In genomic region chr18:74734013-74734444, GRCh38 we compare ENCODE assay signal across 1 cellular context.
TF ChIP-seq lines count a peak whose summit lies in the region.

No MANE protein-coding gene starts in this region.

TF ChIP-seq in HepG2, 621 proteins besides CTCF, POLR2A, EP300 and RAD21 (continued from another document and continues in another):
- TF ChIP-seq AFF4 (CRISPR knock-in tag; IDR thresholded peaks at IDR 0.05) (no peak), U2AF1 (optimal IDR thresholded peaks at IDR 0.05; ENCODE audit: low read depth, low read length) (no peak), HNRNPUL1 (IDR thresholded peaks at IDR 0.05; ENCODE audit: low read depth, low read length) (no peak), ZNF317 (CRISPR knock-in tag; IDR thresholded peaks at IDR 0.05) (0 out of 2 replicates have a peak, but pooled peaks have one; percentile 22), FOXP1 (IDR thresholded peaks at IDR 0.05) (no peak), FOXP1 (CRISPR knock-in tag; IDR thresholded peaks at IDR 0.05) (peak; percentile 67; the same call in 1 of the 2 replicates), ZNF816 (CRISPR knock-in tag; IDR thresholded peaks at IDR 0.05; ENCODE audit: borderline replicate concordance) (peak; percentile 7; the same call in 1 of the 2 replicates), ZBTB38 (CRISPR knock-in tag; IDR thresholded peaks at IDR 0.05) (no peak), ZSCAN20 (CRISPR knock-in tag; IDR thresholded peaks at IDR 0.05; ENCODE audit: borderline replicate concordance) (no peak), RELA (CRISPR knock-in tag; IDR thresholded peaks at IDR 0.05) (no peak), ZNF496 (CRISPR knock-in tag; IDR thresholded peaks at IDR 0.05; ENCODE audit: insufficient replicate concordance) (no peak), ZNF800 (CRISPR knock-in tag; IDR thresholded peaks at IDR 0.05) (no peak), FLYWCH1 (CRISPR knock-in tag; IDR thresholded peaks at IDR 0.05) (no peak), ZFP82 (CRISPR knock-in tag; IDR thresholded peaks at IDR 0.05; ENCODE audit: borderline replicate concordance) (no peak), CC2D1A (CRISPR knock-in tag; IDR thresholded peaks at IDR 0.05) (no peak), KLF9 (CRISPR knock-in tag; IDR thresholded peaks at IDR 0.05; ENCODE audit: low read depth) (no peak), ETV5 (CRISPR knock-in tag; IDR thresholded peaks at IDR 0.05; ENCODE audit: borderline replicate concordance) (peak; percentile 40; the same call in 1 of the 2 replicates), KIAA2018 (CRISPR knock-in tag; IDR thresholded peaks at IDR 0.05; ENCODE audit: borderline replicate concordance) (no peak), ZBTB34 (CRISPR knock-in tag; IDR thresholded peaks at IDR 0.05) (no peak), ZNF83 (CRISPR knock-in tag; IDR thresholded peaks at IDR 0.05; ENCODE audit: borderline replicate concordance) (no peak), ZBTB26 (CRISPR knock-in tag; IDR thresholded peaks at IDR 0.05; ENCODE audit: borderline replicate concordance) (no peak; the same call in 1 of the 2 replicates), ZNF562 (CRISPR knock-in tag; IDR thresholded peaks at IDR 0.05; ENCODE audit: borderline replicate concordance) (no peak), CHD2 (IDR thresholded peaks at IDR 0.05; ENCODE audit: low read depth, low read length) (no peak), EHMT2 (IDR thresholded peaks at IDR 0.05; ENCODE audit: borderline replicate concordance, low read depth, low read length) (peak; percentile 52; the same call in 1 of the 2 replicates), ZNF281 (CRISPR knock-in tag; IDR thresholded peaks at IDR 0.05; ENCODE audit: borderline replicate concordance) (peak; percentile 23; the same call in 1 of the 2 replicates), ZMYM2 (CRISPR knock-in tag; IDR thresholded peaks at IDR 0.05) (no peak), ZBTB4 (CRISPR knock-in tag; IDR thresholded peaks at IDR 0.05; ENCODE audit: borderline replicate concordance) (no peak), THAP11 (CRISPR knock-in tag; IDR thresholded peaks at IDR 0.05) (no peak), ZNF30 (CRISPR knock-in tag; IDR thresholded peaks at IDR 0.05) (no peak), ZNF709 (CRISPR knock-in tag; IDR thresholded peaks at IDR 0.05) (no peak), ZNF607 (CRISPR knock-in tag; IDR thresholded peaks at IDR 0.05; ENCODE audit: borderline replicate concordance) (no peak), DPF2 (CRISPR knock-in tag; IDR thresholded peaks at IDR 0.05; ENCODE audit: borderline replicate concordance, low read depth) (peak; percentile 73), FOXK2 (IDR thresholded peaks at IDR 0.05) (no peak), JUN (CRISPR knock-in tag; IDR thresholded peaks at IDR 0.05) (peak; percentile 36; the same call in 1 of the 2 replicates), ZSCAN29 (CRISPR knock-in tag; conservative IDR thresholded peaks at IDR 0.05) (0 out of 2 replicates have a peak, but pooled peaks have one; percentile 50), CBX2 (IDR thresholded peaks at IDR 0.05; ENCODE audit: low read depth, low read length) (no peak), CBX2 (CRISPR knock-in tag; IDR thresholded peaks at IDR 0.05; ENCODE audit: low read depth) (no peak)
